ENCODE assay signal across 9 cellular contexts in genomic region chr4:84681488-84682274, GRCh38.
A peak's percentile ranks its signal among the peaks of the same experiment; 100 is the strongest.
DNase-seq lines count a peak whose midpoint lies in the region; ATAC-seq and TF ChIP-seq lines count a peak whose summit lies in the region.
"Had no signal": no experiment of that assay in that cellular context is flagged by ENCODE, and none has a peak within 500 bp of the region (broad histone marks: within the 10 kb centered on the region; RNA-seq: fewer than 3 reads in every experiment).

No MANE protein-coding gene starts in this region.

- H3K36me3 ChIP-seq in stomach: peaks cover 36 to 99% (median 98%) of the 10 kb centered on the region in 4 donors
- H3K36me3 ChIP-seq in CD8-positive, alpha-beta memory T cell (ENCODE audit: insufficient read depth, low read length): no peaks in the 10 kb centered on the region

- TF ChIP-seq POLR2A in stomach (IDR thresholded peaks at IDR 0.05) (no peak), erythroblast (IDR thresholded peaks at IDR 0.05; ENCODE audit: low read length) (no peak)

- H3K27ac Mint-ChIP-seq in activated T-helper 17 cell treated with anti-CD3 and anti-CD28 coated beads, Interleukin-2, amount 50 U/mL, for 72 hours: no peak overlapping the region
- no peak overlapping the region for H3K27ac Mint-ChIP-seq in CD8-positive, alpha-beta memory T cell
- H3K27ac Mint-ChIP-seq: B cell had no signal

- no peak for TF ChIP-seq CTCF in stomach (IDR thresholded peaks at IDR 0.05)

- CTCF ChIA-PET in CD8-positive, alpha-beta memory T cell (lab: Charles Lee): no interaction called here

- POLR2A ChIA-PET in CD8-positive, alpha-beta memory T cell (lab: Charles Lee): no interaction called here

- no peaks in the 10 kb centered on the region for H3K9me3 Mint-ChIP-seq in activated T-helper 17 cell treated with anti-CD3 and anti-CD28 coated beads, Interleukin-2, amount 50 U/mL, for 72 hours
- peaks cover 0 to 3% (median 0%) of the 10 kb centered on the region in 5 donors for H3K9me3 Mint-ChIP-seq in CD8-positive, alpha-beta memory T cell

- no peaks in the 10 kb centered on the region for H3K36me3 Mint-ChIP-seq in activated T-helper 17 cell treated with anti-CD3 and anti-CD28 coated beads, Interleukin-2, amount 50 U/mL, for 72 hours (ENCODE audit: low read depth)
- H3K36me3 Mint-ChIP-seq in CD8-positive, alpha-beta memory T cell: no peaks in the 10 kb centered on the region

- peak; percentile 55 for DNase-seq in NOMO-1 treated with DMSO at 0.1 percent for 48 hours (lab: John Stamatoyannopoulos, UW; ENCODE audit: unreplicated experiment)
- no peak for DNase-seq in NOMO-1 treated with dmso at 0.1 percent for 144 hours (lab: John Stamatoyannopoulos, UW; ENCODE audit: unreplicated experiment)
- DNase-seq in hepatic stellate cell (ENCODE audit: low spot score): peak; percentile 63
- DNase-seq in stomach: no peak
- no peak for DNase-seq in CD8-positive, alpha-beta memory T cell
- DNase-seq in erythroblast (lab: John Stamatoyannopoulos, UW): no peak
- DNase-seq in posterior vena cava (ENCODE audit: low spot score): no peak

- TF ChIP-seq EP300 in stomach (IDR thresholded peaks at IDR 0.05): no peak

- WGBS in stomach, 5 donors: 51 to 71% (median 64%) methylated on average over 2 of the region's 2 CpGs

- H3K27me3 Mint-ChIP-seq in activated T-helper 17 cell treated with anti-CD3 and anti-CD28 coated beads, Interleukin-2, amount 50 U/mL, for 72 hours: no peaks in the 10 kb centered on the region
- no peaks in the 10 kb centered on the region for H3K27me3 Mint-ChIP-seq in CD8-positive, alpha-beta memory T cell
- H3K27me3 Mint-ChIP-seq: B cell had no signal

- no peak overlapping the region for H3K4me3 ChIP-seq in stomach
- H3K4me3 ChIP-seq in CD8-positive, alpha-beta memory T cell (ENCODE audit: low read length): no peak overlapping the region

- no peaks in the 10 kb centered on the region for H3K9me3 ChIP-seq in stomach
- no peaks in the 10 kb centered on the region for H3K9me3 ChIP-seq in CD8-positive, alpha-beta memory T cell (ENCODE audit: low read length)

- peak overlapping the region in 3 of 5 donors; percentile 1 to 47 (median 40) for H3K27ac ChIP-seq in stomach
- no peak overlapping the region for H3K27ac ChIP-seq in CD8-positive, alpha-beta memory T cell (ENCODE audit: low read depth, low read length)

- no peak overlapping the region for H3K4me3 Mint-ChIP-seq in activated T-helper 17 cell treated with anti-CD3 and anti-CD28 coated beads, Interleukin-2, amount 50 U/mL, for 72 hours
- no peak overlapping the region for H3K4me3 Mint-ChIP-seq in CD8-positive, alpha-beta memory T cell
- H3K4me3 Mint-ChIP-seq: B cell had no signal

- intact Hi-C loops in stomach (cut with DNase I; ENCODE audit: low total_unique reads) (no loop called here), posterior vena cava (cut with DNase I) (no loop called here)

- H3K4me1 ChIP-seq in stomach: peaks cover 0 to 21% (median 11%) of the 10 kb centered on the region in 4 donors
- H3K4me1 ChIP-seq in CD8-positive, alpha-beta memory T cell (ENCODE audit: insufficient read depth, low read length): no peaks in the 10 kb centered on the region

- no peaks in the 10 kb centered on the region for H3K4me1 Mint-ChIP-seq in activated T-helper 17 cell treated with anti-CD3 and anti-CD28 coated beads, Interleukin-2, amount 50 U/mL, for 72 hours
- H3K4me1 Mint-ChIP-seq in CD8-positive, alpha-beta memory T cell: peaks cover 0 to 6% (median 0%) of the 10 kb centered on the region in 3 donors
- H3K4me1 Mint-ChIP-seq: B cell had no signal

- ATAC-seq in activated T-helper 17 cell treated with anti-CD3 and anti-CD28 coated beads, Interleukin-2, amount 50 U/mL, for 72 hours (replicated peaks): peak; percentile 21

- no peaks in the 10 kb centered on the region for H3K27me3 ChIP-seq in stomach
- no peaks in the 10 kb centered on the region for H3K27me3 ChIP-seq in CD8-positive, alpha-beta memory T cell (ENCODE audit: insufficient read depth, low read length, poor library complexity, severe bottlenecking)

Comparison
In these comparisons a context has a peak if more than half of its experiments do, and no peak if none do; other contexts are left out.
1. DNase-seq: peak in NOMO-1 treated with DMSO at 0.1 percent for 48 hours (single experiment) and hepatic stellate cell (single experiment); none in NOMO-1 treated with dmso at 0.1 percent for 144 hours (single experiment), stomach (single experiment), CD8-positive, alpha-beta memory T cell (0 of 5), erythroblast (0 of 2) and posterior vena cava (single experiment).